ENCODE assay signal across 8 cellular contexts in the genomic region with DNA sequence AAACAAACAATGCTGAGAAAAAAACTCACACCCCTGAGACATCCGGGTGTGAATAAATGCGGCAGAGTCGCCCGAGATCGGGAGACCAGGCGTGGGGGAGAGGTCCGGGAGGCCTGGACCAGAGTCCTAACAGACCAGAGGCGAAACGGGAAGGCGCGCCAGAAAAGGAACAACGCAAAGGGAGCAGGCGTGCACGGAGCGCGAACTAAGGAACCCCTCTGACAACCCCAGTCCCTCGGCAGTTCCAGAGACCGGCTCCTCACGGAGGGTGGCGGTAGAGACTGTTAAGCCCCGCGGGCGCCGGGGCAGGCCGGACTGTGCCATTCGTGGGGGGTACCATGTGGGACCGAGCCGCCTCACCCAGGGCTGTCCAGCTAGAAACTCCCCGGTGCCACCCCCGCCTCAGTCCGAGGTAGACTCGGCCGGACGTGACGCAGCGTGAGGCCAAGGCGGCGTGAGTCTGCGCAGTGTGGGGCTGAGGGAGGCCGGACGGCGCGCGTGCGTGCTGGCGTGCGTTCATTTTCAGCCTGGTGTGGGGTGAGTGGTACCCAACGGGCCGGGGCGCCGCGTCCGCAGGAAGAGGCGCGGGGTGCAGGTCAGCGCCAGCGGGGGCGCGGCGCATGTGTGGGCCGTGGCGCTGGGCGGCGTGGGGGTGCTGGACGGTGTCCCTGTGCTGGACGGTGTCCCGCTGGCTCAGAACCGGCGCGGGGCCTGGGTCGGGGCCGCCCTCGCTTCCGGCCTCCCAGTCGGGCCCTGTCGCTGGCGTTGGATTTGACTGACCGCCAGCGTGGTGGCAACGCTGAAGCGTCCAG. TPM values are rescaled to one million over a fixed set of nuclear protein-coding genes. Genes with fewer than 3 reads are reported as not detected.
A peak's percentile ranks its signal among the peaks of the same experiment; 100 is the strongest.
DNase-seq lines count a peak whose midpoint lies in the region; ATAC-seq and TF ChIP-seq lines count a peak whose summit lies in the region.

A gene (plus strand): TSS at position 513 of the 812 bp plus-strand sequence. CDS start 1,075 bp downstream, outside the sequence.

- peaks cover 28 to 77% (median 55%) of the 10 kb centered on the region in 4 donors for H3K4me1 Mint-ChIP-seq in CD4-positive, CD25-positive, alpha-beta regulatory T cell
- peaks cover 27% of the 10 kb centered on the region for H3K4me1 Mint-ChIP-seq in dendritic cell treated with granulocyte-macrophage colony-stimulating factor and Interleukin-4, amounts not matched to agents 40 ng/mL and 50 ng/mL, for 4 days (ENCODE audit: low read depth)

- peak; percentile 97 to 98 for ATAC-seq in CD4-positive, CD25-positive, alpha-beta regulatory T cell (ENCODE audit: low read depth in 2 of 2)
- ATAC-seq in GM19395 (IDR thresholded peaks at IDR 0.05; ENCODE audit: unreplicated experiment): peak; percentile 93
- ATAC-seq in HG03565 (IDR thresholded peaks at IDR 0.05; ENCODE audit: unreplicated experiment): peak; percentile 85
- ATAC-seq in left lung: peak; percentile 99

- peak within 1 kb of the TSS; percentile 95 for H3K4me3 ChIP-seq in CD4-positive, CD25-positive, alpha-beta regulatory T cell (ENCODE audit: low read depth, low read length)
- peak within 1 kb of the TSS; percentile 87 for H3K4me3 ChIP-seq in left lung

- peaks cover 62% of the 10 kb centered on the region for H3K4me1 ChIP-seq in CD4-positive, CD25-positive, alpha-beta regulatory T cell (ENCODE audit: control insufficient read depth, insufficient read depth, low read length, poor library complexity, severe bottlenecking)
- peaks cover 10 to 52% of the 10 kb centered on the region in 2 donors for H3K4me1 ChIP-seq in left lung

- peak within 1 kb of the TSS; percentile 91 to 100 (median 98) for H3K4me3 Mint-ChIP-seq in CD4-positive, CD25-positive, alpha-beta regulatory T cell
- H3K4me3 Mint-ChIP-seq in dendritic cell treated with granulocyte-macrophage colony-stimulating factor and Interleukin-4, amounts not matched to agents 40 ng/mL and 50 ng/mL, for 4 days: peak within 1 kb of the TSS; percentile 96

- H3K36me3 ChIP-seq in CD4-positive, CD25-positive, alpha-beta regulatory T cell (ENCODE audit: control insufficient read depth, insufficient read depth, low read length): peaks cover 29% of the 10 kb centered on the region
- peaks cover 0 to 35% of the 10 kb centered on the region in 2 donors for H3K36me3 ChIP-seq in left lung

- H3K9me3 Mint-ChIP-seq in CD4-positive, CD25-positive, alpha-beta regulatory T cell: peaks cover 0 to 1% (median 0%) of the 10 kb centered on the region in 7 donors
- no peaks in the 10 kb centered on the region for H3K9me3 Mint-ChIP-seq in dendritic cell treated with granulocyte-macrophage colony-stimulating factor and Interleukin-4, amounts not matched to agents 40 ng/mL and 50 ng/mL, for 4 days

- TF ChIP-seq CTCF in left lung (IDR thresholded peaks at IDR 0.05): peak in 1 of 2 donors; percentile 45

- peaks cover 21% of the 10 kb centered on the region for H3K36me3 Mint-ChIP-seq in CD4-positive, CD25-positive, alpha-beta regulatory T cell
- H3K36me3 Mint-ChIP-seq in dendritic cell treated with granulocyte-macrophage colony-stimulating factor and Interleukin-4, amounts not matched to agents 40 ng/mL and 50 ng/mL, for 4 days (ENCODE audit: low read depth): peaks cover 53% of the 10 kb centered on the region

- peak within 1 kb of the TSS; percentile 95 for H3K27ac ChIP-seq in CD4-positive, CD25-positive, alpha-beta regulatory T cell (ENCODE audit: insufficient read depth, low read length, poor library complexity, severe bottlenecking)
- H3K27ac ChIP-seq in left lung: peak within 1 kb of the TSS; percentile 93 to 95

- H3K9me3 ChIP-seq in CD4-positive, CD25-positive, alpha-beta regulatory T cell (ENCODE audit: control insufficient read depth in 2 of 2, low read length in 2 of 2): no peaks in the 10 kb centered on the region
- H3K9me3 ChIP-seq in left lung: no peaks in the 10 kb centered on the region

- H3K27me3 ChIP-seq in CD4-positive, CD25-positive, alpha-beta regulatory T cell (ENCODE audit: control insufficient read depth, insufficient read depth, low read length): no peaks in the 10 kb centered on the region
- no peaks in the 10 kb centered on the region for H3K27me3 ChIP-seq in left lung

- intact Hi-C loops in dendritic cell treated with granulocyte-macrophage colony-stimulating factor and Interleukin-4, amounts not matched to agents 40 ng/mL and 50 ng/mL, for 4 days (cut with micrococcal nuclease): loop anchor here (5.0 kb wide), 1 partner anchor 179 kb away; a partner anchor contains a TSS
- intact Hi-C loops in left lung (cut with DNase I): no loop called here

- peak within 1 kb of the TSS; percentile 97 to 98 (median 97) for H3K27ac Mint-ChIP-seq in CD4-positive, CD25-positive, alpha-beta regulatory T cell
- H3K27ac Mint-ChIP-seq in dendritic cell treated with granulocyte-macrophage colony-stimulating factor and Interleukin-4, amounts not matched to agents 40 ng/mL and 50 ng/mL, for 4 days: peak within 1 kb of the TSS; percentile 97

- peak; percentile 99 to 100 (median 100) for DNase-seq in CD4-positive, CD25-positive, alpha-beta regulatory T cell
- DNase-seq in NCI-H748 treated with DMSO at 0.1 percent for 48 hours (lab: John Stamatoyannopoulos, UW): peak; percentile 93
- peak; percentile 99 to 100 for DNase-seq in activated CD4-positive, alpha-beta T cell treated with anti-CD3 and anti-CD28 coated beads, Interleukin-2, amount 50 U/mL, for 24 hours (ENCODE audit: low read depth in 1 of 2, low spot score in 1 of 2)
- peak; percentile 99 to 100 for DNase-seq in left lung
- peak; percentile 99 to 100 for DNase-seq in stimulated activated CD4-positive, alpha-beta T cell treated with anti-CD3 and anti-CD28 coated beads, Interleukin-2, amount 100 ng/mL, for 48 hours

- H3K27me3 Mint-ChIP-seq in CD4-positive, CD25-positive, alpha-beta regulatory T cell: peaks cover 8% of the 10 kb centered on the region
- H3K27me3 Mint-ChIP-seq in dendritic cell treated with granulocyte-macrophage colony-stimulating factor and Interleukin-4, amounts not matched to agents 40 ng/mL and 50 ng/mL, for 4 days: no peaks in the 10 kb centered on the region

RNA-seq across cellular contexts. Expression of the gene that starts here (rescaled TPM):
- 150 TPM for total RNA-seq in CD4-positive, CD25-positive, alpha-beta regulatory T cell
- polyA plus RNA-seq in CD4-positive, CD25-positive, alpha-beta regulatory T cell: 100 to 1,000 TPM; 453 to 527 (median 478) TPM
- total RNA-seq in left lung: 100 to 1,000 TPM; 227 to 262 TPM

Comparison
In these comparisons a context has a peak if more than half of its experiments do, and no peak if none do; other contexts are left out.
1. Peak in every context shown above with its lines: DNase-seq, ATAC-seq, H3K4me3 ChIP-seq and H3K27ac ChIP-seq.